16 cellular contexts compared by ENCODE assay signal in the genomic region with DNA sequence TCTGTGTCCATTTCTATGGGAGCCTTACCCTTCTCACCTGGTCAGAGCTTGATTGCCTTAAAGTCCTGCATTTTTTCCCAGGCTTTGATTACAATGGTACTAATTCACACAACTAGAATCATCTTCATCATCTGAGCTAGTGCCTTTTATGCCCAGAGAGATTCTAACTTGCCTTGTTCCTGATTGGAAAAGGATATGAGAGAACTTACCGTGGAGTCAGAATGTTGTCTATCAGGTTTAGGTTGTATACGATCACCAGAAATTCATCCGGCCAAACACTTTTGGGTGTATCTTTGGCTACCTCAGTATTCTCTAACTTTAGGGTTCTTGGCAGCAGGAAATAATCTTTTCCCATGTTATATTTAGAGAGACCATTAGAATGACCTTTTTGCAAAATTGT.
DNase-seq lines count a peak whose midpoint lies in the region; ATAC-seq and TF ChIP-seq lines count a peak whose summit lies in the region.
"Had no signal": no experiment of that assay in that cellular context is flagged by ENCODE, and none has a peak within 500 bp of the region (broad histone marks: within the 10 kb centered on the region; RNA-seq: fewer than 3 reads in every experiment).

No MANE protein-coding gene starts in this region.

- H3K14ac ChIP-seq in mesenchymal stem cell (ENCODE audit: low read length in 2 of 2): no peak overlapping the region

- no peaks in the 10 kb centered on the region for H3K27me3 Mint-ChIP-seq in Calu3 (ENCODE audit: unreplicated experiment)
- H3K27me3 Mint-ChIP-seq: CD4-positive, alpha-beta T cell had no signal

- no peaks in the 10 kb centered on the region for H3K9me3 Mint-ChIP-seq in Calu3 (ENCODE audit: low read depth, unreplicated experiment)
- H3K9me3 Mint-ChIP-seq: CD4-positive, alpha-beta T cell had no signal

- ATAC-seq in GM18505 (IDR thresholded peaks at IDR 0.05; ENCODE audit: unreplicated experiment): no peak

- H3K9ac ChIP-seq in mesenchymal stem cell (ENCODE audit: low read length): no peak overlapping the region

- peak overlapping the region in 1 of 2 experiments; percentile 49 for H2BK12ac ChIP-seq in mesenchymal stem cell (ENCODE audit: low read length in 2 of 2)

- BruUV-seq in Calu3 (replicated peaks; lab: Mats Ljungman, UMichigan): no TSS peak

- no peaks in the 10 kb centered on the region for H3K36me3 ChIP-seq in ascending aorta
- peaks cover 0 to 14% of the 10 kb centered on the region in 2 experiments for H3K36me3 ChIP-seq in mesenchymal stem cell (ENCODE audit: control insufficient read depth in 1 of 2, insufficient read depth in 2 of 2, low read depth in 1 of 2, low read length in 2 of 2)
- peaks cover 0 to 5% (median 0%) of the 10 kb centered on the region in 3 donors for H3K36me3 ChIP-seq in tibial artery

- H3K27ac ChIP-seq in ascending aorta: peak overlapping the region; percentile 94 to 96
- no peak overlapping the region for H3K27ac ChIP-seq in mesenchymal stem cell (ENCODE audit: low read length, poor library complexity, severe bottlenecking)
- peak overlapping the region; percentile 13 to 71 for H3K27ac ChIP-seq in tibial artery

- H3K4ac ChIP-seq in mesenchymal stem cell (ENCODE audit: low read depth in 1 of 2, low read length in 2 of 2): no peak overlapping the region

- H3K18ac ChIP-seq in mesenchymal stem cell (ENCODE audit: low read depth in 1 of 2, low read length in 2 of 2): peak overlapping the region; percentile 28 to 37

- no peak overlapping the region for H4K8ac ChIP-seq in mesenchymal stem cell (ENCODE audit: low read length)

- TF ChIP-seq CTCF in Calu3 (IDR thresholded peaks at IDR 0.05; ENCODE audit: unreplicated experiment) (no peak), ascending aorta (IDR thresholded peaks at IDR 0.05) (no peak), tibial artery (IDR thresholded peaks at IDR 0.05) (no peak)

- no peak overlapping the region for H3K4me3 ChIP-seq in ascending aorta
- H3K4me3 ChIP-seq in mesenchymal stem cell (ENCODE audit: insufficient read depth in 1 of 2, low read depth in 1 of 2, low read length in 2 of 2): no peak overlapping the region
- no peak overlapping the region for H3K4me3 ChIP-seq in tibial artery

- H3K9me3 ChIP-seq in ascending aorta: no peaks in the 10 kb centered on the region
- no peaks in the 10 kb centered on the region for H3K9me3 ChIP-seq in mesenchymal stem cell (ENCODE audit: control insufficient read depth, low read length)
- H3K9me3 ChIP-seq in tibial artery: no peaks in the 10 kb centered on the region
- H3K9me3 ChIP-seq: BE2C had no signal

- no peak overlapping the region for H3K23ac ChIP-seq in mesenchymal stem cell (ENCODE audit: low read length in 2 of 2)

- WGBS in mesenchymal stem cell: 100% methylated on average over 3 of the region's 3 CpGs

- no peak for DNase-seq in Calu3
- no peak for DNase-seq in ascending aorta (ENCODE audit: low spot score in 2 of 2)
- no peak for DNase-seq in mesenchymal stem cell
- DNase-seq in tibial artery: no peak
- DNase-seq in amygdala (lab: John Stamatoyannopoulos, UW): no peak
- DNase-seq in NCI-H82 (lab: John Stamatoyannopoulos, UW): no peak
- DNase-seq: BE2C; CD4-positive, alpha-beta T cell; DMS53; EL; KBM-7; NCI-H1436; NCI-H2029 treated with DMSO at 0.1 percent for 48 hours; NK-92 treated with Interleukin-12 subunit alpha and Interleukin-12 subunit beta, amount 100 ng/mL, for 24 hours; Right ventricle myocardium superior had no signal

- intact Hi-C loops in Calu3 (cut with micrococcal nuclease; ENCODE audit: unreplicated experiment): no loop called here
- intact Hi-C loops in ascending aorta (cut with DNase I): no loop called here
- intact Hi-C loops in tibial artery (cut with DNase I; ENCODE audit: low total_unique reads): no loop called here

- H2AFZ ChIP-seq in mesenchymal stem cell (ENCODE audit: low read depth, low read length): no peak overlapping the region

- no peak overlapping the region for H2BK120ac ChIP-seq in mesenchymal stem cell (ENCODE audit: low read depth, low read length)

- H4K91ac ChIP-seq in mesenchymal stem cell (ENCODE audit: low read length): no peak overlapping the region

- H3K4me1 ChIP-seq in ascending aorta: peaks cover 4 to 51% of the 10 kb centered on the region in 2 donors
- peaks cover 12% of the 10 kb centered on the region for H3K4me1 ChIP-seq in mesenchymal stem cell (ENCODE audit: control insufficient read depth, insufficient read depth, low read depth, low read length)
- H3K4me1 ChIP-seq in tibial artery: peaks cover 0 to 79% (median 33%) of the 10 kb centered on the region in 4 donors

- H3K36me3 Mint-ChIP-seq in Calu3 (ENCODE audit: insufficient read depth, unreplicated experiment): peaks cover 6% of the 10 kb centered on the region

- H2BK15ac ChIP-seq in mesenchymal stem cell (ENCODE audit: low read depth, poor library complexity, severe bottlenecking): no peak overlapping the region

- CTCF ChIA-PET in Calu3 (lab: Charles Lee): interaction anchor here (1.8 kb wide), 1 partner anchor 15 kb away, joined by 5 read pairs; no protein-coding TSS in a partner anchor

- H3K27me3 ChIP-seq in ascending aorta: no peaks in the 10 kb centered on the region
- no peaks in the 10 kb centered on the region for H3K27me3 ChIP-seq in mesenchymal stem cell (ENCODE audit: control insufficient read depth in 1 of 2, insufficient read depth in 1 of 2, low read length in 2 of 2)
- no peaks in the 10 kb centered on the region for H3K27me3 ChIP-seq in tibial artery
- H3K27me3 ChIP-seq: BE2C had no signal

- peak overlapping the region; percentile 15 for H2AK5ac ChIP-seq in mesenchymal stem cell (ENCODE audit: low read length, severe bottlenecking)

- H3K79me1 ChIP-seq in mesenchymal stem cell (replicated peaks; ENCODE audit: low read length, poor library complexity, severe bottlenecking): peaks cover 4% of the 10 kb centered on the region

- no peak overlapping the region for H3K4me2 ChIP-seq in mesenchymal stem cell (ENCODE audit: low read length, poor library complexity, severe bottlenecking)

- peak overlapping the region; percentile 71 for H3K27ac Mint-ChIP-seq in Calu3 (ENCODE audit: unreplicated experiment)
- H3K27ac Mint-ChIP-seq: CD4-positive, alpha-beta T cell had no signal

- H2BK5ac ChIP-seq in mesenchymal stem cell (ENCODE audit: low read depth, low read length, poor library complexity, severe bottlenecking): no peak overlapping the region

- peaks cover 32% of the 10 kb centered on the region for H3K4me1 Mint-ChIP-seq in Calu3 (ENCODE audit: low read depth, unreplicated experiment)

- TF ChIP-seq POLR2A in GM18505 (IDR thresholded peaks at IDR 0.05; ENCODE audit: borderline replicate concordance, extremely low read depth, insufficient read depth, insufficient read length): no peak

- no peak overlapping the region for H3K4me3 Mint-ChIP-seq in Calu3 (ENCODE audit: low read depth, unreplicated experiment)
- H3K4me3 Mint-ChIP-seq: CD4-positive, alpha-beta T cell had no signal
